In the genomic region with DNA sequence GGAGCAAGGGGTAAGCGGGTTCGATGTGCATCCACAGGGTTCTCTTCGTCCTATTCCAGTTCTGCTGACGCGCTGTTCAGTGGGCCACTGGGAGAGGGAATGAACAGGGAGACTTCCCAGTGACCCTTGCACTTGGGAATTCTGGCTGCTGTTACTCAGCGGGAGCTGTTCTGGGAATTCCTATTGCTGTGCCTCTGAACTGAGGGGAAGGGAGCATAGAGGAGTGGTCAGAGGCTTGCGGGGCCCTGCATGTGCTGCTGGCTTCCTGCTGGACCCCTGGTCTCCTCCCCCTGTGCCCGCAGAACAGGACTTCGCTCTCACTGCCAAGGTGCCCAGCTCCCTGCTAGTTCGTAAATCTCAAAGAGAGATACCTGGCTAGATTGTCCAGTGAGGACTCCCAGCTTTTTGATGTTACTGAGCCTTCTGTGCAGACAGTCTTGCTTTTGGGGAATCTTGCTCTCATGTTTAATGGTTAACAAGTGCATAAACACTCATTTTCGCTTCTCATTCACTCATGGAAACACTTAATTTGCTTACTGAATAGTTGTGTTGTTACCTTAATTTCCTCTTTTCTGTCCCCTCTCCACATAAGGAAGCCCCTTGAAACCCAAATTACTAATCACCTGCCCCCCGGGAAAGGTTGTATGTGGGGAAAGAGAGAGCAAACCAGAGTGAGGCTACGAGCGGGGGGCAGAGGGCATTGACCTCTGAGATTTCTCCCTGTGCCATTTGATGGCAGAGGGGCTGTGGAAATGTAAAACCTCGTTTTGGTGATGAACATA, we compare ENCODE assay signal across 1 cellular context.
TF ChIP-seq lines count a peak whose summit lies in the region.

No MANE protein-coding gene starts in this region.

TF ChIP-seq in IMR-90, 13 proteins besides CTCF, POLR2A, EP300 and RAD21:
- TF ChIP-seq MXI1 (IDR thresholded peaks at IDR 0.05; ENCODE audit: borderline replicate concordance, low read depth, low read length): no peak
- no peak for TF ChIP-seq NFE2L2 (IDR thresholded peaks at IDR 0.05; ENCODE audit: low read depth, low read length)
- TF ChIP-seq SMC3 (IDR thresholded peaks at IDR 0.05; ENCODE audit: low read depth, low read length): no peak
- TF ChIP-seq, protein P1, sequence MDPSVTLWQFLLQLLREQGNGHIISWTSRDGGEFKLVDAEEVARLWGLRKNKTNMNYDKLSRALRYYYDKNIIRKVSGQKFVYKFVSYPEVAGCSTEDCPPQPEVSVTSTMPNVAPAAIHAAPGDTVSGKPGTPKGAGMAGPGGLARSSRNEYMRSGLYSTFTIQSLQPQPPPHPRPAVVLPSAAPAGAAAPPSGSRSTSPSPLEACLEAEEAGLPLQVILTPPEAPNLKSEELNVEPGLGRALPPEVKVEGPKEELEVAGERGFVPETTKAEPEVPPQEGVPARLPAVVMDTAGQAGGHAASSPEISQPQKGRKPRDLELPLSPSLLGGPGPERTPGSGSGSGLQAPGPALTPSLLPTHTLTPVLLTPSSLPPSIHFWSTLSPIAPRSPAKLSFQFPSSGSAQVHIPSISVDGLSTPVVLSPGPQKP (IDR thresholded peaks at IDR 0.05; ENCODE audit: borderline replicate concordance, low read depth, low read length): no peak
- TF ChIP-seq MAZ (IDR thresholded peaks at IDR 0.05; ENCODE audit: borderline replicate concordance, low read depth, low read length): no peak
- no peak for TF ChIP-seq FOS (IDR thresholded peaks at IDR 0.05; ENCODE audit: low read depth, low read length)
- TF ChIP-seq RCOR1 (IDR thresholded peaks at IDR 0.05; ENCODE audit: insufficient replicate concordance, low read length): no peak
- TF ChIP-seq BHLHE40 (IDR thresholded peaks at IDR 0.05; ENCODE audit: low read depth, low read length): no peak
